Comparison of ENCODE assay signal across 8 cellular contexts in the genomic region with DNA sequence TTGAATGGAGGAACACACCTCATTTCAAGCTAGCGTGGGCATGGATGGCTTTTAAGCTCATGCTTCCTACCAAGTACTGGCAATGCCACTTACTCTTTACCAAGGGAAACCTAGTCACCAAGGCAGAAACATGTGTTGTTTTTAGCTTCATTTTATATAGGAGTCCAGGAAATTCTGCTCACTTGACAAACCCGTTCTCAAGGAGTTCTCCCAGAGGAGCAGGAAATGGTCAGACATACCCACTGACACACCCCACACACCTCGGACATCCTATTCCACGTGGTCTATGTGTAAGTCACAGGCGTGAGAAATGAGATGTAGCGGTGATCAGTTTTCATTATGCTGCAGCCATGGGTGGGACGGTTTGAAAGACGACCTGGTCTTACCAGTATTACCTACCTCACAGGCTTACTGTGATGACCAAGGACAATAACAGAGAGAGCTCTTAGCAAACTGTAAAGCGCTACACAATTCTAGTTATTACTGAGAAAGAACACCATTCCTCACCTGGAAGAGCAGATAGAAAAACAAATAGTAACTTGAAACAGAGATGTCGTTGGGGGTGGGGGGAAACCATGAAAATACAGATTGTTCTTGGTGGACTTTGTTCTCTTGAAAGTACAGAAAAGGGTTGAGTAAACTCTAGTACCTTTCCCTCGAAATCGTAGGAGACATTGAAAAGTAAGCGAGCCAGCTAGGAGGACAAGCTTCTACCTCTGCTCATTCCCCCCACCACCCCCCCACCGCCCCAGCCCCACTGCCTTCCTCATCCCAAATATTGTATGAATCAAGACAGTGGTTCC. TPM values are rescaled to one million over a fixed set of nuclear protein-coding genes. Genes with fewer than 3 reads are reported as not detected.
DNase-seq lines count a peak whose midpoint lies in the region; ATAC-seq, FAIRE-seq and TF ChIP-seq lines count a peak whose summit lies in the region.

No MANE protein-coding gene starts in this region.

- peaks cover 3% of the 10 kb centered on the region for H3K36me3 Mint-ChIP-seq in astrocyte (ENCODE audit: low read depth, unreplicated experiment)

- H3K9me3 Mint-ChIP-seq in astrocyte (ENCODE audit: unreplicated experiment), result no peaks in the 10 kb centered on the region

- intact Hi-C loops in left ventricle myocardium superior (cut with micrococcal nuclease) (no loop called here), right lobe of liver (cut with DNase I) (no loop called here)

- ATAC-seq in left ventricle myocardium superior (no peak), right lobe of liver (peak in 2 of 4 donors; percentile 3 to 9)

- 4% methylated on average over 14 of the region's 14 CpGs for WGBS in right lobe of liver (ENCODE audit: insufficient coverage, low coverage, low lambda C conversion rate, missing lambda C conversion rate)
- 15% methylated on average over 14 of the region's 14 CpGs for WGBS in urinary bladder

- H3K36me3 ChIP-seq in cardiac muscle cell (no peaks in the 10 kb centered on the region), astrocyte (ENCODE audit: insufficient read depth, low read length) (no peaks in the 10 kb centered on the region), right lobe of liver (no peaks in the 10 kb centered on the region), urinary bladder (ENCODE audit: insufficient read depth) (no peaks in the 10 kb centered on the region)

- H2AFZ ChIP-seq in astrocyte (ENCODE audit: low read depth, low read length), result no peak overlapping the region

- H3K27me3 ChIP-seq in cardiac muscle cell, result no peaks in the 10 kb centered on the region
- H3K27me3 ChIP-seq in astrocyte (ENCODE audit: insufficient read depth, low read length), result no peaks in the 10 kb centered on the region
- no peaks in the 10 kb centered on the region for H3K27me3 ChIP-seq in right lobe of liver

- TF ChIP-seq POLR2A in right lobe of liver (IDR thresholded peaks at IDR 0.05), result no peak

- H3K4me1 ChIP-seq in cardiac muscle cell (ENCODE audit: low read depth), result peaks cover 31% of the 10 kb centered on the region
- peaks cover 16% of the 10 kb centered on the region for H3K4me1 ChIP-seq in astrocyte (ENCODE audit: insufficient read depth, low read length)
- H3K4me1 ChIP-seq in right lobe of liver, result peaks cover 0 to 52% (median 14%) of the 10 kb centered on the region in 4 donors
- no peaks in the 10 kb centered on the region for H3K4me1 ChIP-seq in urinary bladder (ENCODE audit: insufficient read depth)

- H3K4me2 ChIP-seq in astrocyte (ENCODE audit: low read length), result peak overlapping the region; percentile 94

- H3K79me2 ChIP-seq in astrocyte (ENCODE audit: insufficient read depth, low read length), result peaks cover 42% of the 10 kb centered on the region

- peak overlapping the region; percentile 87 for H3K4me3 Mint-ChIP-seq in astrocyte (ENCODE audit: unreplicated experiment)

- no peaks in the 10 kb centered on the region for H3K27me3 Mint-ChIP-seq in astrocyte (ENCODE audit: low read depth, unreplicated experiment)

- TF ChIP-seq CTCF in cardiac muscle cell (IDR thresholded peaks at IDR 0.05; ENCODE audit: low read depth, low read length) (no peak), astrocyte (IDR thresholded peaks at IDR 0.05; ENCODE audit: insufficient read depth, low read depth, low read length) (no peak), right lobe of liver (IDR thresholded peaks at IDR 0.05) (no peak)

- H3K27ac ChIP-seq in cardiac muscle cell (peak overlapping the region; percentile 88), astrocyte (ENCODE audit: low read depth, low read length) (no peak overlapping the region), right lobe of liver (peak overlapping the region; percentile 93 to 97 (median 95)), urinary bladder (ENCODE audit: low read depth) (no peak overlapping the region)

- H3K9ac ChIP-seq in astrocyte (ENCODE audit: low read length), result peak overlapping the region; percentile 90

- no peak for FAIRE-seq in astrocyte (lab: Jason Lieb, UNC)

- DNase-seq in cardiac muscle cell (ENCODE audit: low read depth in 1 of 2, low spot score in 1 of 2) (no peak), left ventricle myocardium superior (no peak), astrocyte (ENCODE audit: low read depth) (peak; percentile 29), right lobe of liver (no peak), NCI-H82 treated with DMSO at 0.1 percent for 48 hours (lab: John Stamatoyannopoulos, UW; ENCODE audit: unreplicated experiment) (no peak), nucleus accumbens (lab: John Stamatoyannopoulos, UW) (no peak)
- DNase-seq in stimulated activated CD4-positive, alpha-beta T cell treated with anti-CD3 and anti-CD28 coated beads, Interleukin-2, amount 100 ng/mL, for 48 hours, result no peak

- no peak overlapping the region for H3K27ac Mint-ChIP-seq in astrocyte (ENCODE audit: unreplicated experiment)

- H3K4me3 ChIP-seq in cardiac muscle cell, result peak overlapping the region; percentile 59
- H3K4me3 ChIP-seq in astrocyte (ENCODE audit: insufficient read depth, low read depth, low read length), result peak overlapping the region; percentile 83
- H3K4me3 ChIP-seq in right lobe of liver, result peak overlapping the region; percentile 82 to 88 (median 85)
- H3K4me3 ChIP-seq in urinary bladder (ENCODE audit: low read depth, low read length), result peak overlapping the region; percentile 76

- H3K9me3 ChIP-seq in cardiac muscle cell (ENCODE audit: low read depth) (no peaks in the 10 kb centered on the region), astrocyte (ENCODE audit: insufficient read depth, low read depth, low read length) (no peaks in the 10 kb centered on the region), right lobe of liver (no peaks in the 10 kb centered on the region)

- peaks cover 15% of the 10 kb centered on the region for H3K4me1 Mint-ChIP-seq in astrocyte (ENCODE audit: low read depth, unreplicated experiment)

- H4K20me1 ChIP-seq in astrocyte (ENCODE audit: insufficient read depth, low read length), result peaks cover 32% of the 10 kb centered on the region

RNA-seq across cellular contexts. Expression of gene CNKSR3, which starts 1.7 kb away (rescaled TPM):
- 3.8 and 4.4 TPM in 2 replicates for total RNA-seq in cardiac muscle cell
- 4.7 and 8.4 TPM in 2 replicates for polyA plus RNA-seq in cardiac muscle cell
- 20.6 TPM for total RNA-seq in left ventricle myocardium superior
- 11.1 and 12.5 TPM in 2 replicates for total RNA-seq in astrocyte
- total RNA-seq in right lobe of liver, result 10 to 100 TPM; 19.8 to 43.4 (median 26.9) TPM
- total RNA-seq in urinary bladder, result 20.9 TPM
- 12.9 TPM for polyA plus RNA-seq in urinary bladder

Comparison
In these comparisons a context has a peak if more than half of its experiments do, and no peak if none do; other contexts are left out.
1. H3K27ac ChIP-seq: peak in cardiac muscle cell (single experiment) and right lobe of liver (3 of 3); none in astrocyte (single experiment) and urinary bladder (single experiment).
2. Peak in every context shown above with its lines, with median percentiles within 50 percentile points of each other: H3K4me3 ChIP-seq.